ENCODE assay signal across 8 cellular contexts in genomic region chr1:54547601-54548388, GRCh38. TPM values are rescaled to one million over a fixed set of nuclear protein-coding genes. Genes with fewer than 3 reads are reported as not detected.
DNase-seq lines count a peak whose midpoint lies in the region; ATAC-seq and TF ChIP-seq lines count a peak whose summit lies in the region.

TSS of gene ACOT11 (plus strand) at chr1:54548228. CDS start at chr1:54548310, 82 bp downstream.

- no peaks in the 10 kb centered on the region for H3K27me3 Mint-ChIP-seq in endodermal cell (ENCODE audit: insufficient read depth)

- TF ChIP-seq CTCF in endodermal cell (conservative IDR thresholded peaks at IDR 0.05) (peak; percentile 62), upper lobe of left lung (IDR thresholded peaks at IDR 0.05) (peak; percentile 19 to 61 (median 52))

- no peak for TF ChIP-seq POLR2A in upper lobe of left lung (IDR thresholded peaks at IDR 0.05)

- H3K4me1 ChIP-seq in ES-I3 (ENCODE audit: insufficient read depth, low read length) (peaks cover 26% of the 10 kb centered on the region), endodermal cell (ENCODE audit: control insufficient read depth, insufficient read depth, low read length) (peaks cover 6% of the 10 kb centered on the region), mesendoderm (ENCODE audit: control insufficient read depth, low read depth, low read length) (peaks cover 7% of the 10 kb centered on the region), upper lobe of left lung (peaks cover 9 to 26% (median 12%) of the 10 kb centered on the region in 4 donors)

- H4K8ac ChIP-seq in mesendoderm (ENCODE audit: low read depth, low read length): no peak within 1 kb of the TSS

- H3K27me3 ChIP-seq in endodermal cell (ENCODE audit: control insufficient read depth, insufficient read depth, low read length, poor library complexity, severe bottlenecking) (no peaks in the 10 kb centered on the region), mesendoderm (ENCODE audit: insufficient read depth, low read length, poor library complexity) (no peaks in the 10 kb centered on the region), upper lobe of left lung (no peaks in the 10 kb centered on the region)

- H3K27ac ChIP-seq in endodermal cell (ENCODE audit: low read depth, low read length): peak within 1 kb of the TSS; percentile 24
- H3K27ac ChIP-seq in mesendoderm (ENCODE audit: low read depth, low read length): no peak within 1 kb of the TSS
- peak within 1 kb of the TSS in 2 of 4 donors; percentile 54 to 65 for H3K27ac ChIP-seq in upper lobe of left lung

- H2AK5ac ChIP-seq in mesendoderm (ENCODE audit: low read length): no peak within 1 kb of the TSS

- H3K4me3 ChIP-seq in endodermal cell (ENCODE audit: low read length): no peak within 1 kb of the TSS
- no peak within 1 kb of the TSS for H3K4me3 ChIP-seq in mesendoderm (ENCODE audit: low read length)
- peak within 1 kb of the TSS in 3 of 4 donors; percentile 18 to 36 (median 31) for H3K4me3 ChIP-seq in upper lobe of left lung

- H2BK5ac ChIP-seq in mesendoderm (ENCODE audit: low read length): no peak within 1 kb of the TSS

- H3K56ac ChIP-seq in mesendoderm (ENCODE audit: low read length): no peak within 1 kb of the TSS

- H3K4me1 Mint-ChIP-seq in endodermal cell: peaks cover 20% of the 10 kb centered on the region

- H3K36me3 ChIP-seq in ES-I3 (ENCODE audit: insufficient read depth, low read length) (no peaks in the 10 kb centered on the region), endodermal cell (ENCODE audit: control insufficient read depth, insufficient read depth, low read length) (no peaks in the 10 kb centered on the region), mesendoderm (ENCODE audit: control insufficient read depth, insufficient read depth, low read length) (no peaks in the 10 kb centered on the region), upper lobe of left lung (no peaks in the 10 kb centered on the region)

- peak; percentile 99 for DNase-seq in NCI-H82 (lab: John Stamatoyannopoulos, UW)
- no peak for DNase-seq in endodermal cell
- DNase-seq in mesendoderm: peak; percentile 74
- peak; percentile 67 to 86 for DNase-seq in upper lobe of left lung
- no peak for DNase-seq in dedifferentiated amniotic fluid mesenchymal stem cell (ENCODE audit: extremely low spot score)
- DNase-seq in SIG-M5 treated with dmso at 0.1 percent for 504 hours (lab: John Stamatoyannopoulos, UW; ENCODE audit: unreplicated experiment): no peak

- H2BK15ac ChIP-seq in mesendoderm (replicated peaks; ENCODE audit: low read depth): no peak within 1 kb of the TSS

- H2BK120ac ChIP-seq in mesendoderm (ENCODE audit: low read depth, low read length): no peak within 1 kb of the TSS

- TF ChIP-seq EP300 in upper lobe of left lung (IDR thresholded peaks at IDR 0.05): no peak

- no peaks in the 10 kb centered on the region for H3K9me3 Mint-ChIP-seq in endodermal cell

- H3K4me2 ChIP-seq in mesendoderm (ENCODE audit: low read length): no peak within 1 kb of the TSS

- H3K79me2 ChIP-seq in mesendoderm (ENCODE audit: control insufficient read depth, insufficient read depth, low read length): no peaks in the 10 kb centered on the region

- H3K9ac ChIP-seq in ES-I3 (ENCODE audit: low read depth, low read length) (0 out of 2 replicates have a peak within 1 kb of the TSS, but pooled peaks have one; percentile 8), endodermal cell (ENCODE audit: extremely low read depth, low read length, poor library complexity, severe bottlenecking) (no peak within 1 kb of the TSS), mesendoderm (ENCODE audit: low read length) (no peak within 1 kb of the TSS)

- 77 to 87% methylated on average over 9 to 25 of the region's 25 CpGs for WGBS in endodermal cell (ENCODE audit: insufficient coverage in 1 of 2, insufficient read length in 1 of 2), 2 experiments
- no CpG with 5 or more reads among the region's 25 CpGs for WGBS in mesendoderm (ENCODE audit: extremely low coverage, insufficient coverage, low lambda C conversion rate)
- WGBS in upper lobe of left lung, 2 donors: 29 to 36% methylated on average over 19 to 23 of the region's 25 CpGs

- ATAC-seq in upper lobe of left lung (ENCODE audit: low FRiP score in 2 of 2) (peak; percentile 79 to 88), HG02571 (IDR thresholded peaks at IDR 0.05; ENCODE audit: unreplicated experiment) (no peak)

- no peak within 1 kb of the TSS for H3K23ac ChIP-seq in mesendoderm (ENCODE audit: low read length)

- no peaks in the 10 kb centered on the region for H3K36me3 Mint-ChIP-seq in endodermal cell (ENCODE audit: low read depth)

- H3K18ac ChIP-seq in mesendoderm (ENCODE audit: low read length): no peak within 1 kb of the TSS

- H4K5ac ChIP-seq in mesendoderm (ENCODE audit: low read length): no peak within 1 kb of the TSS

- H3K27ac Mint-ChIP-seq in endodermal cell: no peak within 1 kb of the TSS

- H3K9me3 ChIP-seq in ES-I3 (ENCODE audit: control insufficient read depth, insufficient read depth, low read length): no peaks in the 10 kb centered on the region
- no peaks in the 10 kb centered on the region for H3K9me3 ChIP-seq in endodermal cell (ENCODE audit: control insufficient read depth, low read length)
- H3K9me3 ChIP-seq in upper lobe of left lung: no peaks in the 10 kb centered on the region

- no peak within 1 kb of the TSS for H3K4me3 Mint-ChIP-seq in endodermal cell

- H3K4ac ChIP-seq in mesendoderm (ENCODE audit: low read depth, low read length): no peak within 1 kb of the TSS

- H3K79me1 ChIP-seq in mesendoderm (ENCODE audit: low read length): peaks cover 4% of the 10 kb centered on the region

RNA-seq across cellular contexts. Expression of gene ACOT11, which starts in this region (rescaled TPM):
- total RNA-seq in endodermal cell (1 to 10 TPM; 5.6 to 6.0 TPM), upper lobe of left lung (10 to 100 TPM in 1 of 6 donors, 1 to 10 TPM in 5; 2.3 to 13.6 (median 7.0) TPM)
- polyA plus RNA-seq in endodermal cell (2013, experiment 1 of 2): 1.5 TPM
- polyA plus RNA-seq in endodermal cell (2013, experiment 2 of 2): 1.2 TPM
- 3.4 TPM for polyA plus RNA-seq in mesendoderm (2013, experiment 1 of 2)
- 3.5 TPM for polyA plus RNA-seq in mesendoderm (2013, experiment 2 of 2)

Comparison
In these comparisons a context has a peak if more than half of its experiments do, and no peak if none do; other contexts are left out.
1. DNase-seq: peak in NCI-H82 (single experiment), mesendoderm (single experiment) and upper lobe of left lung (2 of 2); none in endodermal cell (single experiment), dedifferentiated amniotic fluid mesenchymal stem cell (single experiment) and SIG-M5 treated with dmso at 0.1 percent for 504 hours (single experiment).
2. H3K4me3 ChIP-seq: peak in upper lobe of left lung (3 of 4); none in endodermal cell (single experiment) and mesendoderm (single experiment).